17 cellular contexts compared by ENCODE assay signal in genomic region chr4:183403486-183403885, GRCh38. TPM values are rescaled to one million over a fixed set of nuclear protein-coding genes. Genes with fewer than 3 reads are reported as not detected.
DNase-seq lines count a peak whose midpoint lies in the region; ATAC-seq and TF ChIP-seq lines count a peak whose summit lies in the region.
"Had no signal": no experiment of that assay in that cellular context is flagged by ENCODE, and none has a peak within 500 bp of the region (broad histone marks: within the 10 kb centered on the region; RNA-seq: fewer than 3 reads in every experiment).

No MANE protein-coding gene starts in this region.

- H3K27ac Mint-ChIP-seq in chondrocyte (ENCODE audit: unreplicated experiment), result no peak overlapping the region
- no peak overlapping the region for H3K27ac Mint-ChIP-seq in nephron progenitor cell
- H3K27ac Mint-ChIP-seq: HFFc6 had no signal

- DNase-seq in AG08395 (ENCODE audit: low spot score) (peak; percentile 24), NB4 (ENCODE audit: low read depth) (peak; percentile 40), chondrocyte (ENCODE audit: low spot score) (peak; percentile 37), nephron progenitor cell (no peak), occipital lobe (lab: John Stamatoyannopoulos, UW) (no peak), AG08396 (ENCODE audit: low spot score) (no peak), OCI-M2 (lab: John Stamatoyannopoulos, UW; ENCODE audit: unreplicated experiment) (no peak)
- DNase-seq: H7, HFFc6, NCI-H1105, NCI-H1694, NCI-H2081 treated with DMSO at 0.1 percent for 48 hours, NCI-H510A treated with DMSO at 0.1 percent for 48 hours, NCI-H774, PC-9 had no signal

- ATAC-seq in GM18870 (IDR thresholded peaks at IDR 0.05; ENCODE audit: unreplicated experiment), result no peak
- ATAC-seq: HepG2 had no signal

- H3K4me3 Mint-ChIP-seq in chondrocyte (ENCODE audit: unreplicated experiment) (no peak overlapping the region), nephron progenitor cell (peak overlapping the region; percentile 61)
- H3K4me3 Mint-ChIP-seq: HFFc6 had no signal

- H3K4me3 ChIP-seq in NB4 (ENCODE audit: low read depth, low read length), result no peak overlapping the region
- H3K4me3 ChIP-seq: PC-9 had no signal

- H3K36me3 Mint-ChIP-seq in chondrocyte (ENCODE audit: low read depth) (no peaks in the 10 kb centered on the region), nephron progenitor cell (ENCODE audit: low read depth) (no peaks in the 10 kb centered on the region)

- no peaks in the 10 kb centered on the region for H3K9me3 Mint-ChIP-seq in chondrocyte (ENCODE audit: low read depth)
- H3K9me3 Mint-ChIP-seq in nephron progenitor cell, result peaks cover 3% of the 10 kb centered on the region
- H3K9me3 Mint-ChIP-seq: HFFc6 had no signal

- peaks cover 9% of the 10 kb centered on the region for H3K4me1 Mint-ChIP-seq in chondrocyte (ENCODE audit: low read depth)
- H3K4me1 Mint-ChIP-seq in nephron progenitor cell, result peaks cover 64% of the 10 kb centered on the region

- no peak for TF ChIP-seq POLR2A in NB4 (IDR thresholded peaks at IDR 0.05; ENCODE audit: extremely low read depth, insufficient read length)

- no peaks in the 10 kb centered on the region for H3K27me3 Mint-ChIP-seq in chondrocyte (ENCODE audit: low read depth)
- peaks cover 9% of the 10 kb centered on the region for H3K27me3 Mint-ChIP-seq in nephron progenitor cell (ENCODE audit: low read depth, poor library complexity)

- TF ChIP-seq CTCF in NB4 (IDR thresholded peaks at IDR 0.05; ENCODE audit: low read depth, low read length) (no peak), chondrocyte (IDR thresholded peaks at IDR 0.05) (no peak), nephron progenitor cell (IDR thresholded peaks at IDR 0.05) (no peak)

RNA-seq across cellular contexts. Expression of gene CDKN2AIP, which starts 41.0 kb away (rescaled TPM):
- total RNA-seq in chondrocyte, result 9.4 to 11.8 TPM (median 10.7 TPM) in 3 replicates
- total RNA-seq in occipital lobe, result 28.5 TPM

Comparison
In these comparisons a context has a peak if more than half of its experiments do, and no peak if none do; other contexts are left out.
1. DNase-seq: peak in AG08395 (single experiment), NB4 (single experiment) and chondrocyte (single experiment); none in nephron progenitor cell (single experiment), occipital lobe (single experiment), AG08396 (single experiment) and OCI-M2 (single experiment).